ENCODE assay signal across 8 cellular contexts in genomic region chr2:38076710-38077430, GRCh38. TPM values are rescaled to one million over a fixed set of nuclear protein-coding genes. Genes with fewer than 3 reads are reported as not detected.
DNase-seq lines count a peak whose midpoint lies in the region; ATAC-seq and TF ChIP-seq lines count a peak whose summit lies in the region.

No MANE protein-coding gene starts in this region.

- H2AFZ ChIP-seq in fibroblast of lung (ENCODE audit: low read length), result no peak overlapping the region

- ATAC-seq in HG02571 (IDR thresholded peaks at IDR 0.05; ENCODE audit: unreplicated experiment), result peak; percentile 46
- peak in 2 of 3 donors; percentile 34 to 54 for ATAC-seq in natural killer cell

- no peaks in the 10 kb centered on the region for H3K36me3 Mint-ChIP-seq in natural killer cell

- H3K4me1 Mint-ChIP-seq in natural killer cell, result no peaks in the 10 kb centered on the region

- H3K27me3 ChIP-seq in fibroblast of lung (ENCODE audit: control insufficient read depth, insufficient read depth, low read length) (peaks cover 12% of the 10 kb centered on the region), thymus (ENCODE audit: control insufficient read depth, insufficient read depth) (peaks cover 59% of the 10 kb centered on the region)

- intact Hi-C loops in natural killer cell (cut with micrococcal nuclease), result no loop called here

- H3K4me1 ChIP-seq in fibroblast of lung (ENCODE audit: control insufficient read depth, extremely low read depth, insufficient read depth, low read length) (peaks cover 3% of the 10 kb centered on the region), thymus (ENCODE audit: control insufficient read depth, insufficient read depth, low read length) (no peaks in the 10 kb centered on the region)

- H3K4me3 ChIP-seq in fibroblast of lung (replicated peaks in 1 of 4; ENCODE audit: control extremely low read depth in 1 of 4, insufficient read depth in 1 of 4, low read depth in 3 of 4, low read length in 4 of 4) (peak overlapping the region; percentile 35 to 67 (median 44)), thymus (ENCODE audit: low read length) (peak overlapping the region; percentile 41)

- peak overlapping the region; percentile 72 for H3K4me2 ChIP-seq in fibroblast of lung (ENCODE audit: extremely low read depth, insufficient read depth, low read length)

- H3K79me2 ChIP-seq in fibroblast of lung (ENCODE audit: control insufficient read depth, insufficient read depth, low read length), result no peaks in the 10 kb centered on the region

- H3K27ac ChIP-seq in fibroblast of lung (ENCODE audit: insufficient read depth, low read length) (peak overlapping the region; percentile 77), thymus (ENCODE audit: low read depth) (peak overlapping the region; percentile 83)

- peaks cover 43 to 45% of the 10 kb centered on the region in 2 donors for H3K27me3 Mint-ChIP-seq in natural killer cell (ENCODE audit: low read depth in 2 of 2)

- no peak overlapping the region for H3K27ac Mint-ChIP-seq in natural killer cell

- DNase-seq in DMS53 (lab: John Stamatoyannopoulos, UW) (peak; percentile 79), DMS53 treated with DMSO at 0.1 percent for 48 hours (lab: John Stamatoyannopoulos, UW; ENCODE audit: unreplicated experiment) (no peak), NCI-H1930 (lab: John Stamatoyannopoulos, UW) (peak; percentile 76 to 87), fibroblast of lung (ENCODE audit: low read depth in 2 of 2) (peak; percentile 92), natural killer cell (no peak)
- DNase-seq in activated CD4-positive, alpha-beta T cell treated with anti-CD3 and anti-CD28 coated beads, Interleukin-2, amount 50 U/mL, for 24 hours (ENCODE audit: low read depth in 1 of 2, low spot score in 1 of 2), result peak; percentile 51 to 78

- H3K4me3 Mint-ChIP-seq in natural killer cell, result peak overlapping the region; percentile 56

- no peaks in the 10 kb centered on the region for H3K36me3 ChIP-seq in fibroblast of lung (ENCODE audit: control insufficient read depth, insufficient read depth, low read length)
- no peaks in the 10 kb centered on the region for H3K36me3 ChIP-seq in thymus (ENCODE audit: control insufficient read depth, insufficient read depth)

- no peaks in the 10 kb centered on the region for H3K9me3 ChIP-seq in fibroblast of lung (ENCODE audit: control insufficient read depth, insufficient read depth, low read depth, low read length)
- no peaks in the 10 kb centered on the region for H3K9me3 ChIP-seq in thymus (ENCODE audit: control insufficient read depth)

- H3K9me3 Mint-ChIP-seq in natural killer cell, result no peaks in the 10 kb centered on the region

- peak overlapping the region; percentile 71 for H3K9ac ChIP-seq in fibroblast of lung (ENCODE audit: insufficient read depth, low read length)

- TF ChIP-seq CTCF in fibroblast of lung (conservative IDR thresholded peaks at IDR 0.05 in 1 of 2, IDR thresholded peaks at IDR 0.05 in 1 of 2; ENCODE audit: low read depth in 1 of 2, low read length in 2 of 2) (peak; percentile 8 to 37), natural killer cell (IDR thresholded peaks at IDR 0.05) (no peak)

- WGBS in thymus, result under 1% methylated on average over 76 of the region's 76 CpGs

- no peaks in the 10 kb centered on the region for H4K20me1 ChIP-seq in fibroblast of lung (ENCODE audit: control insufficient read depth, extremely low read depth, insufficient read depth, low read length)

RNA-seq across cellular contexts. Expression of gene CYP1B1, which starts 0.9 kb away (rescaled TPM):
- 94.1 and 97.3 TPM in 2 replicates for total RNA-seq in fibroblast of lung
- polyA plus RNA-seq in fibroblast of lung, result 26.1 and 43.2 TPM in 2 replicates
- polyA plus RNA-seq in fibroblast of lung (2012), result 35.8 and 57.1 TPM in 2 replicates
- 147 and 148 TPM in 2 replicates for polyA minus RNA-seq in fibroblast of lung (ENCODE audit: low replicate concordance)
- total RNA-seq in natural killer cell, result 1 to 10 TPM in 2 of 3 donors, not detected in 1; 1.4 to 5.0 TPM
- polyA plus RNA-seq in thymus, result 40.8 TPM

Comparison
In these comparisons a context has a peak if more than half of its experiments do, and no peak if none do; other contexts are left out.
1. DNase-seq: peak in DMS53 (single experiment), NCI-H1930 (2 of 2), activated CD4-positive, alpha-beta T cell treated with anti-CD3 and anti-CD28 coated beads, Interleukin-2, amount 50 U/mL, for 24 hours (2 of 2) and fibroblast of lung (2 of 2); none in DMS53 treated with DMSO at 0.1 percent for 48 hours (single experiment) and natural killer cell (single experiment).
2. RNA of gene CYP1B1, which starts 0.9 kb away (total RNA-seq): 94.1 to 97.3 TPM in fibroblast of lung; 1.4 to 5.0 TPM in natural killer cell; every median in the first group is over 10 times any median in the second.